1 cellular context compared by ENCODE assay signal in the genomic region with DNA sequence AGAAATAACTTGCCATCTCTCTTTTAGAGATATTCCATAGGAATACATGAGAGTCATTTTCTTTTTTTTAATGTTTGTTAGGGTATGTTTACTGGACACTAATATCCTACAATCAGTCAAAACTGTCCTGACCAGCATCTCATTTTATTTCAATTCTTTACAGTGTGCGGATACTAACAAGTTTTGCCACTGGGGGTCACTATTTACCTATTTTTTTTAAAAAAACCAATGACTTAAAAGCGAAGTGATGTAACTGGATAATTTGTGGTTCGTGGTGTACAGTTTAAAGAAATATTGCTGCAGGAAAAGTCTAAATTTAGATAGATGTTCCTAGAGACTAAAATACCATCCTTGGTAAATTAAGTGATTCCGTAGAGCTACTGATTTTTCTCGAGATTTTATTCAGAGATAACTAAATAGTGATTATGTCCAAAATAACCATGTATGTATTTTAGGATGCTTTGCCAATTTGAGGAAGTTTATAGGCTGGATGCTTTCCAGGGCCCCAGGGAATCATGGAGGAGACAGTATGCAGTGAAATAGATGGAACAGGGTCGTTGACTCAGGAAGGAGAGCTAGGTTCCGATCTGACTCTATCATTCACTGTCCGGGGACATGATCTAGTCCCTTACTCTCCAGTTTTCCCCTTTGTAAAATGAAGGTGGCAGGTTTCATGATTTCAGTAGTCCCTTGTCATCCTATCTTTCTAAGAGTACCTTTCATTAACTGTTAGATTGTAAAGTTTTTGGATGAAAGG.
TF ChIP-seq lines count a peak whose summit lies in the region.

No MANE protein-coding gene starts in this region.

TF ChIP-seq in HEK293T, 16 proteins besides CTCF, POLR2A, EP300 and RAD21 (continued from another document):
- TF ChIP-seq, protein P1, sequence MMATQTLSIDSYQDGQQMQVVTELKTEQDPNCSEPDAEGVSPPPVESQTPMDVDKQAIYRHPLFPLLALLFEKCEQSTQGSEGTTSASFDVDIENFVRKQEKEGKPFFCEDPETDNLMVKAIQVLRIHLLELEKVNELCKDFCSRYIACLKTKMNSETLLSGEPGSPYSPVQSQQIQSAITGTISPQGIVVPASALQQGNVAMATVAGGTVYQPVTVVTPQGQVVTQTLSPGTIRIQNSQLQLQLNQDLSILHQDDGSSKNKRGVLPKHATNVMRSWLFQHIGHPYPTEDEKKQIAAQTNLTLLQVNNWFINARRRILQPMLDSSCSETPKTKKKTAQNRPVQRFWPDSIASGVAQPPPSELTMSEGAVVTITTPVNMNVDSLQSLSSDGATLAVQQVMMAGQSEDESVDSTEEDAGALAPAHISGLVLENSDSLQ (IDR thresholded peaks at IDR 0.05): no peak
- no peak for TF ChIP-seq TARDBP (IDR thresholded peaks at IDR 0.05)
- TF ChIP-seq FOXM1 (IDR thresholded peaks at IDR 0.05; ENCODE audit: borderline replicate concordance): no peak
- no peak for TF ChIP-seq HDGF (IDR thresholded peaks at IDR 0.05; ENCODE audit: borderline replicate concordance)
- TF ChIP-seq LEF1 (IDR thresholded peaks at IDR 0.05; ENCODE audit: borderline replicate concordance): no peak
- TF ChIP-seq SP1 (IDR thresholded peaks at IDR 0.05): no peak
